6 cellular contexts compared by ENCODE assay signal in the genomic region with DNA sequence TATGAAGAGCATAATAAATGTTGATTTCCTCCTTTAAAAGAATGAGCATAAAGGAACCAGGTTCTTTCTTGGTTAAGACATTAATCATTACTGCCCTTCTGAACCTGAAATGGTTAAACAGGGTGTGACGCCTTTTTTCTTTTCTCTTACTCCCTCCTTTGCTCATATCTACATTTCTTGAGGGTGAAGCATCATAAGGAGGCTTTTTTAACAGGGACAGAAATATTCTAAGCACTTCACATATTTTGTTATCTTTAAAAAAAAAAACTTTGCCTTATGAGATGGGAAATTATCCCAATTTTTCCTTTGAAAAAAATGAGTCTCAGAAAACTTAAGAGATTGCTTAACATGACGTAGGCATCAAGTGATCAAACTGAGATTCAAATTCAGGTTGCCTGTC.
"Had no signal": no experiment of that assay in that cellular context is flagged by ENCODE, and none has a peak within 500 bp of the region (broad histone marks: within the 10 kb centered on the region; RNA-seq: fewer than 3 reads in every experiment).

No MANE protein-coding gene starts in this region.

- ATAC-seq: HepG2 had no signal

- H3K4me3 ChIP-seq: GM23248 had no signal

- DNase-seq: GM23248, GOT3, H9, HCEC 1CT, KBM-7 had no signal
